ENCODE assay signal across 8 cellular contexts in genomic region chr19:17938092-17938845, GRCh38. TPM values are rescaled to one million over a fixed set of nuclear protein-coding genes. Genes with fewer than 3 reads are reported as not detected.
DNase-seq lines count a peak whose midpoint lies in the region; ATAC-seq and TF ChIP-seq lines count a peak whose summit lies in the region.

No MANE protein-coding gene starts in this region.

- ATAC-seq in GM21529 (IDR thresholded peaks at IDR 0.05; ENCODE audit: unreplicated experiment), result peak; percentile 56

- H3K36me3 ChIP-seq in BJ (ENCODE audit: control insufficient read depth, insufficient read depth, low read length), result peaks cover 6% of the 10 kb centered on the region

- H3K27me3 ChIP-seq in BJ (ENCODE audit: control insufficient read depth, insufficient read depth, low read length), result no peaks in the 10 kb centered on the region

- POLR2A ChIA-PET in BJ (lab: Charles Lee), result interaction anchor here (0.6 kb wide), 1 partner anchor 70 kb away, joined by 8 read pairs; the partner anchor contains the start of gene ARRDC2

- no peak overlapping the region for H3K4me3 ChIP-seq in BJ (ENCODE audit: low read depth, low read length)

- peak; percentile 96 for TF ChIP-seq CTCF in BJ (IDR thresholded peaks at IDR 0.05; ENCODE audit: insufficient read depth, low read depth, low read length)

- DNase-seq in BJ (ENCODE audit: low read depth), result peak; percentile 37
- peak; percentile 65 for DNase-seq in NCI-H2196 (lab: John Stamatoyannopoulos, UW; ENCODE audit: unreplicated experiment)
- peak; percentile 84 for DNase-seq in activated CD4-positive, CD25-positive, alpha-beta regulatory T cell treated with anti-CD3 and anti-CD28 coated beads, Interleukin-2, amount 50 U/mL, for 72 hours
- peak; percentile 75 for DNase-seq in central memory CD4-positive, alpha-beta T cell
- peak; percentile 86 for DNase-seq in left kidney (ENCODE audit: low read depth, low spot score)
- peak; percentile 86 for DNase-seq in stimulated activated CD4-positive, alpha-beta T cell treated with anti-CD3 and anti-CD28 coated beads, Interleukin-4, amount 100 ng/mL, for 24 hours
- no peak for DNase-seq in NCI-H187 treated with DMSO at 0.1 percent for 48 hours (lab: John Stamatoyannopoulos, UW)

- CTCF ChIA-PET in BJ (lab: Yijun Ruan, JAX), result interaction anchor here (0.6 to 6.7 kb wide), 26 partner anchors 8 to 363 kb away, joined by 3 to 169 read pairs (median 6); partner anchors contain the start of genes KCNN1 and RPL18A

RNA-seq across cellular contexts. Expression of gene CCDC124, which starts 5.5 kb away (rescaled TPM):
- 37.6 and 40.8 TPM in 2 replicates for polyA plus RNA-seq in BJ (2011; rRNA removed)
- 4.8 and 6.7 TPM in 2 replicates for polyA minus RNA-seq in BJ (2011; rRNA and poly(A)+ RNA removed)

RNA-seq across cellular contexts. Expression of gene KCNN1, which starts 28.6 kb away (rescaled TPM):
- polyA plus RNA-seq in BJ (2011; rRNA removed), result 0.06 and 0.10 TPM in 2 replicates
- polyA minus RNA-seq in BJ (2011; rRNA and poly(A)+ RNA removed), result not detected in 2 replicates
